ENCODE assay signal across 32 cellular contexts in genomic region chr18:73384246-73384645, GRCh38.
"Had no signal": no experiment of that assay in that cellular context is flagged by ENCODE, and none has a peak within 500 bp of the region (broad histone marks: within the 10 kb centered on the region; RNA-seq: fewer than 3 reads in every experiment).

No MANE protein-coding gene starts in this region.

- H3K27ac ChIP-seq: adrenal gland, body of pancreas, brain microvascular endothelial cell, cardiac muscle cell, VCaP had no signal

- H3K9me3 ChIP-seq: adrenal gland, body of pancreas had no signal

- H3K4me1 ChIP-seq: adrenal gland, body of pancreas had no signal

- H3K27me3 ChIP-seq: adrenal gland, body of pancreas, brain microvascular endothelial cell, cardiac muscle cell had no signal

- DNase-seq: activated B cell treated with CpG ODN at 0.5 μM for 24 hours; activated CD4-positive, alpha-beta memory T cell treated with anti-CD3 and anti-CD28 coated beads for 36 hours; activated CD4-positive, alpha-beta T cell treated with anti-CD3 and anti-CD28 coated beads for 4 hours; activated CD4-positive, alpha-beta T cell treated with anti-CD3 and anti-CD28 coated beads, Interleukin-2, amount 10 ng/mL, durations not matched to agents 24 days and 14 days; activated CD4-positive, alpha-beta T cell treated with anti-CD3 and anti-CD28 coated beads, Interleukin-2, amount 50 U/mL, for 1 hour; activated CD4-positive, alpha-beta T cell treated with anti-CD3 and anti-CD28 coated beads, Interleukin-2, amount 50 U/mL, for 4 hours; activated CD4-positive, CD25-positive, alpha-beta regulatory T cell treated with anti-CD3 and anti-CD28 coated beads, Interleukin-2, amount 50 U/mL, for 72 hours; activated CD8-positive, alpha-beta memory T cell treated with anti-CD3 and anti-CD28 coated beads, Interleukin-2, amount 50 U/mL, for 4 hours; activated CD8-positive, alpha-beta T cell treated with anti-CD3 and anti-CD28 coated beads for 36 hours; activated effector memory CD4-positive, alpha-beta T cell treated with anti-CD3 and anti-CD28 coated beads, Interleukin-2, amount 50 U/mL, for 16 hours; activated gamma-delta T cell treated with Interleukin-2 at 50 U/mL for 16 hours; activated naive CD4-positive, alpha-beta T cell; activated naive CD4-positive, alpha-beta T cell treated with anti-CD3 and anti-CD28 coated beads for 36 hours; activated naive CD4-positive, alpha-beta T cell treated with anti-CD3 and anti-CD28 coated beads, Interleukin-2, amount 50 U/mL, for 16 hours; activated naive CD8-positive, alpha-beta T cell treated with anti-CD3 and anti-CD28 coated beads for 36 hours; activated T-cell treated with anti-CD3 and anti-CD28 coated beads for 4 hours; activated T-cell treated with anti-CD3 and anti-CD28 coated beads, Interleukin-2, amount 50 U/mL, for 1 hour; activated T-cell treated with anti-CD3 and anti-CD28 coated beads, Interleukin-2, amount 50 U/mL, for 4 hours; activated T-cell treated with anti-CD3 and anti-CD28 coated beads, Interleukin-2, amount 50 U/mL, for 72 hours; adrenal gland; aorta; body of pancreas; brain microvascular endothelial cell; caudate nucleus; cerebellar nuclear complex; T-cell; T-helper 17 cell; T-helper 9 cell had no signal

- H3K36me3 ChIP-seq: adrenal gland, brain microvascular endothelial cell, cardiac muscle cell had no signal

- H3K4me3 ChIP-seq: adrenal gland, body of pancreas, cardiac muscle cell had no signal

- ATAC-seq: activated CD8-positive, alpha-beta T cell treated with anti-CD3 and anti-CD28 coated beads for 36 hours; activated naive CD4-positive, alpha-beta T cell treated with anti-CD3 and anti-CD28 coated beads, Interleukin-2, amount 50 U/mL, for 72 hours; activated T-cell treated with anti-CD3 and anti-CD28 coated beads, Interleukin-2, amount 50 U/mL, for 4 hours; activated T-cell treated with anti-CD3 and anti-CD28 coated beads, Interleukin-2, amount 50 U/mL, for 72 hours; activated T-helper 17 cell treated with anti-CD3 and anti-CD28 coated beads, Interleukin-2, amount 50 U/mL, for 72 hours; body of pancreas; T-cell; T-helper 17 cell had no signal
